ENCODE assay signal across 23 cellular contexts in genomic region chr2:190501702-190502407, GRCh38. TPM values are rescaled to one million over a fixed set of nuclear protein-coding genes. Genes with fewer than 3 reads are reported as not detected.
DNase-seq lines count a peak whose midpoint lies in the region; ATAC-seq lines count a peak whose summit lies in the region.
"Had no signal": no experiment of that assay in that cellular context is flagged by ENCODE, and none has a peak within 500 bp of the region (broad histone marks: within the 10 kb centered on the region; RNA-seq: fewer than 3 reads in every experiment).

No MANE protein-coding gene starts in this region.

- no peaks in the 10 kb centered on the region for H3K9me3 Mint-ChIP-seq in activated T-cell treated with anti-CD3 and anti-CD28 coated beads, Interleukin-2, amount 50 U/mL, for 24 hours
- no peaks in the 10 kb centered on the region for H3K9me3 Mint-ChIP-seq in activated T-cell treated with anti-CD3 and anti-CD28 coated beads, Interleukin-2, amount 50 U/mL, for 4 hours
- no peaks in the 10 kb centered on the region for H3K9me3 Mint-ChIP-seq in effector memory CD8-positive, alpha-beta T cell
- no peaks in the 10 kb centered on the region for H3K9me3 Mint-ChIP-seq in stimulated activated naive B cell treated with anti-CD40 and anti-IgM and Interleukin-4, amounts not matched to agents 10 μg/mL and 1 μg/mL and 100 μg/mL, for 72 hours
- H3K9me3 Mint-ChIP-seq: activated CD4-positive, alpha-beta memory T cell treated with anti-CD3 and anti-CD28 coated beads for 36 hours; immature natural killer cell; T-helper 2 cell treated with Interferon-gamma antibody and Interleukin-4, amounts not matched to agents 5 μg/mL and 100 μg/mL, for 36 hours had no signal

- no peak overlapping the region for H3K4me3 Mint-ChIP-seq in activated T-cell treated with anti-CD3 and anti-CD28 coated beads, Interleukin-2, amount 50 U/mL, for 24 hours
- no peak overlapping the region for H3K4me3 Mint-ChIP-seq in activated T-cell treated with anti-CD3 and anti-CD28 coated beads, Interleukin-2, amount 50 U/mL, for 4 hours
- no peak overlapping the region for H3K4me3 Mint-ChIP-seq in effector memory CD8-positive, alpha-beta T cell
- H3K4me3 Mint-ChIP-seq in stimulated activated naive B cell treated with anti-CD40 and anti-IgM and Interleukin-4, amounts not matched to agents 10 μg/mL and 1 μg/mL and 100 μg/mL, for 72 hours, result no peak overlapping the region
- H3K4me3 Mint-ChIP-seq: activated CD4-positive, alpha-beta memory T cell treated with anti-CD3 and anti-CD28 coated beads for 36 hours; immature natural killer cell; T-helper 2 cell treated with Interferon-gamma antibody and Interleukin-4, amounts not matched to agents 5 μg/mL and 100 μg/mL, for 36 hours had no signal

- peak overlapping the region; percentile 74 for H3K27ac Mint-ChIP-seq in activated T-cell treated with anti-CD3 and anti-CD28 coated beads, Interleukin-2, amount 50 U/mL, for 24 hours
- peak overlapping the region; percentile 53 to 63 for H3K27ac Mint-ChIP-seq in effector memory CD8-positive, alpha-beta T cell
- no peak overlapping the region for H3K27ac Mint-ChIP-seq in stimulated activated naive B cell treated with anti-CD40 and anti-IgM and Interleukin-4, amounts not matched to agents 10 μg/mL and 1 μg/mL and 100 μg/mL, for 72 hours
- H3K27ac Mint-ChIP-seq: activated CD4-positive, alpha-beta memory T cell treated with anti-CD3 and anti-CD28 coated beads for 36 hours; T-helper 2 cell treated with Interferon-gamma antibody and Interleukin-4, amounts not matched to agents 5 μg/mL and 100 μg/mL, for 36 hours had no signal

- H3K27me3 Mint-ChIP-seq in activated T-cell treated with anti-CD3 and anti-CD28 coated beads, Interleukin-2, amount 50 U/mL, for 24 hours, result no peaks in the 10 kb centered on the region
- no peaks in the 10 kb centered on the region for H3K27me3 Mint-ChIP-seq in activated T-cell treated with anti-CD3 and anti-CD28 coated beads, Interleukin-2, amount 50 U/mL, for 4 hours (ENCODE audit: low read depth)
- H3K27me3 Mint-ChIP-seq in effector memory CD8-positive, alpha-beta T cell, result no peaks in the 10 kb centered on the region
- no peaks in the 10 kb centered on the region for H3K27me3 Mint-ChIP-seq in stimulated activated naive B cell treated with anti-CD40 and anti-IgM and Interleukin-4, amounts not matched to agents 10 μg/mL and 1 μg/mL and 100 μg/mL, for 72 hours
- H3K27me3 Mint-ChIP-seq: activated CD4-positive, alpha-beta memory T cell treated with anti-CD3 and anti-CD28 coated beads for 36 hours; progenitor cell of endocrine pancreas had no signal

- peaks cover 88% of the 10 kb centered on the region for H3K36me3 Mint-ChIP-seq in activated T-cell treated with anti-CD3 and anti-CD28 coated beads, Interleukin-2, amount 50 U/mL, for 24 hours (ENCODE audit: low read depth)
- H3K36me3 Mint-ChIP-seq in activated T-cell treated with anti-CD3 and anti-CD28 coated beads, Interleukin-2, amount 50 U/mL, for 4 hours (ENCODE audit: insufficient read depth), result peaks cover 39% of the 10 kb centered on the region
- H3K36me3 Mint-ChIP-seq in effector memory CD8-positive, alpha-beta T cell (ENCODE audit: insufficient read depth), result peaks cover 33% of the 10 kb centered on the region
- peaks cover 19 to 36% of the 10 kb centered on the region in 2 donors for H3K36me3 Mint-ChIP-seq in stimulated activated naive B cell treated with anti-CD40 and anti-IgM and Interleukin-4, amounts not matched to agents 10 μg/mL and 1 μg/mL and 100 μg/mL, for 72 hours

- peaks cover 21% of the 10 kb centered on the region for H3K4me1 Mint-ChIP-seq in activated T-cell treated with anti-CD3 and anti-CD28 coated beads, Interleukin-2, amount 50 U/mL, for 24 hours (ENCODE audit: low read depth)
- peaks cover 14% of the 10 kb centered on the region for H3K4me1 Mint-ChIP-seq in activated T-cell treated with anti-CD3 and anti-CD28 coated beads, Interleukin-2, amount 50 U/mL, for 4 hours (ENCODE audit: low read depth)
- H3K4me1 Mint-ChIP-seq in effector memory CD8-positive, alpha-beta T cell (ENCODE audit: low read depth in 2 of 2), result peaks cover 8 to 14% of the 10 kb centered on the region in 2 donors
- peaks cover 14 to 32% of the 10 kb centered on the region in 2 donors for H3K4me1 Mint-ChIP-seq in stimulated activated naive B cell treated with anti-CD40 and anti-IgM and Interleukin-4, amounts not matched to agents 10 μg/mL and 1 μg/mL and 100 μg/mL, for 72 hours

- no peak for ATAC-seq in activated T-cell treated with anti-CD3 and anti-CD28 coated beads, Interleukin-2, amount 50 U/mL, for 4 hours
- ATAC-seq in HG02610 (IDR thresholded peaks at IDR 0.05; ENCODE audit: unreplicated experiment) (peak; percentile 63), esophagus mucosa (no peak)
- no peak for ATAC-seq in effector memory CD8-positive, alpha-beta T cell (replicated peaks)
- peak; percentile 68 to 82 for ATAC-seq in stimulated activated naive B cell treated with anti-CD40 and anti-IgM and Interleukin-4, amounts not matched to agents 10 μg/mL and 1 μg/mL and 100 μg/mL, for 72 hours (replicated peaks)

- no peak for DNase-seq in activated T-cell treated with anti-CD3 and anti-CD28 coated beads, Interleukin-2, amount 50 U/mL, for 24 hours
- no peak for DNase-seq in activated T-cell treated with anti-CD3 and anti-CD28 coated beads, Interleukin-2, amount 50 U/mL, for 4 hours
- no peak for DNase-seq in effector memory CD8-positive, alpha-beta T cell
- DNase-seq in stimulated activated naive B cell treated with anti-CD40 and anti-IgM and Interleukin-4, amounts not matched to agents 10 μg/mL and 1 μg/mL and 100 μg/mL, for 72 hours, result no peak
- DNase-seq in NCI-H2171 (lab: John Stamatoyannopoulos, UW), result no peak
- no peak for DNase-seq in activated CD8-positive, alpha-beta memory T cell treated with anti-CD3 and anti-CD28 coated beads, Interleukin-2, amount 50 U/mL, for 48 hours
- DNase-seq: activated CD4-positive, alpha-beta memory T cell treated with anti-CD3 and anti-CD28 coated beads for 36 hours; activated naive CD4-positive, alpha-beta T cell treated with anti-CD3 and anti-CD28 coated beads, Interleukin-2, amount 50 U/mL, for 16 hours; activated T-cell treated with anti-CD3 and anti-CD28 coated beads, Interleukin-2, amount 50 U/mL, for 1 hour; BE2C; DND-41; foreskin melanocyte; GOT3; immature natural killer cell; NCI-H1417; NCI-H524 treated with DMSO at 0.1 percent for 48 hours; sigmoid colon; SK-N-SH; WERI-Rb-1 had no signal

RNA-seq across cellular contexts. Expression of gene NEMP2, which starts 32.7 kb away (rescaled TPM):
- 1 to 10 TPM; 6.8 to 8.6 (median 8.5) TPM for total RNA-seq in activated T-cell treated with anti-CD3 and anti-CD28 coated beads, Interleukin-2, amount 50 U/mL, for 4 hours
- total RNA-seq in esophagus mucosa, result 3.8 TPM

Comparison
In these comparisons a context has a peak if more than half of its experiments do, and no peak if none do; other contexts are left out.
1. ATAC-seq: peak in HG02610 (single experiment) and stimulated activated naive B cell treated with anti-CD40 and anti-IgM and Interleukin-4, amounts not matched to agents 10 μg/mL and 1 μg/mL and 100 μg/mL, for 72 hours (2 of 2); none in activated T-cell treated with anti-CD3 and anti-CD28 coated beads, Interleukin-2, amount 50 U/mL, for 4 hours (0 of 2), effector memory CD8-positive, alpha-beta T cell (single experiment) and esophagus mucosa (single experiment).